ENCODE assay signal across 27 cellular contexts in genomic region chr10:103701380-103702222, GRCh38.
"Had no signal": no experiment of that assay in that cellular context is flagged by ENCODE, and none has a peak within 500 bp of the region (broad histone marks: within the 10 kb centered on the region; RNA-seq: fewer than 3 reads in every experiment).

No MANE protein-coding gene starts in this region.

- H3K4me3 ChIP-seq: cardiac muscle cell, coronary artery had no signal

- DNase-seq: activated CD4-positive, alpha-beta T cell treated with anti-CD3 and anti-CD28 coated beads for 48 hours; activated CD4-positive, alpha-beta T cell treated with anti-CD3 and anti-CD28 coated beads, Interleukin-2, amount 50 U/mL, for 4 hours; activated CD4-positive, CD25-positive, alpha-beta regulatory T cell treated with anti-CD3 and anti-CD28 coated beads, Interleukin-2, amount 50 U/mL, for 72 hours; activated CD8-positive, alpha-beta memory T cell treated with anti-CD3 and anti-CD28 coated beads, Interleukin-2, amount 50 U/mL, for 48 hours; activated CD8-positive, alpha-beta T cell treated with anti-CD3 and anti-CD28 coated beads, Interleukin-2, amount 10 ng/mL, durations not matched to agents 7 days and 5 days; activated effector memory CD4-positive, alpha-beta T cell treated with Interleukin-2 at 50 U/mL for 16 hours; activated naive CD4-positive, alpha-beta T cell; activated T-cell treated with anti-CD3 and anti-CD28 coated beads, Interleukin-2, amount 50 U/mL, for 24 hours; amygdala; NCI-H1105 treated with DMSO at 0.1 percent for 48 hours; NCI-H1436 treated with DMSO at 0.1 percent for 48 hours; NCI-H187; NCI-H2081; NCI-H2227 treated with DMSO at 0.1 percent for 48 hours; NCI-H446 treated with DMSO at 0.1 percent for 48 hours; NCI-H526; NCI-H774; SIG-M5; T-helper 17 cell; T-helper 9 cell had no signal

- H3K27ac Mint-ChIP-seq: activated CD8-positive, alpha-beta T cell treated with anti-CD3 and anti-CD28 coated beads, Interleukin-2, amount 10 ng/mL, durations not matched to agents 7 days and 5 days; activated naive CD4-positive, alpha-beta T cell treated with anti-CD3 and anti-CD28 coated beads, Interleukin-2, amount 50 U/mL, for 24 hours; activated T-cell treated with anti-CD3 and anti-CD28 coated beads, Interleukin-2, amount 50 U/mL, for 24 hours; activated T-helper 1 cell treated with anti-CD3 and anti-CD28 coated beads, Interleukin-12 subunit alpha, Interleukin-12 subunit beta, Interleukin-2, Interleukin-4 antibody, amounts not matched to agents 30 ng/mL and 10 ng/mL and 1 ng/mL, durations not matched to agents 14 hours and 24 hours and 36 hours; brain; T-helper 17 cell; WTC11 had no signal

- H3K9me3 Mint-ChIP-seq: activated naive CD4-positive, alpha-beta T cell treated with anti-CD3 and anti-CD28 coated beads, Interleukin-2, amount 50 U/mL, for 24 hours; activated T-cell treated with anti-CD3 and anti-CD28 coated beads, Interleukin-2, amount 50 U/mL, for 24 hours; activated T-helper 1 cell treated with anti-CD3 and anti-CD28 coated beads, Interleukin-12 subunit alpha, Interleukin-12 subunit beta, Interleukin-2, Interleukin-4 antibody, amounts not matched to agents 30 ng/mL and 10 ng/mL and 1 ng/mL, durations not matched to agents 14 hours and 24 hours and 36 hours; brain; WTC11 had no signal

- H3K36me3 Mint-ChIP-seq: activated naive CD4-positive, alpha-beta T cell treated with anti-CD3 and anti-CD28 coated beads, Interleukin-2, amount 50 U/mL, for 24 hours; brain; WTC11 had no signal

- H3K27me3 Mint-ChIP-seq: activated naive CD4-positive, alpha-beta T cell treated with anti-CD3 and anti-CD28 coated beads, Interleukin-2, amount 50 U/mL, for 24 hours; activated T-cell treated with anti-CD3 and anti-CD28 coated beads, Interleukin-2, amount 50 U/mL, for 24 hours; brain; T-helper 17 cell had no signal

- H3K27me3 ChIP-seq: cardiac muscle cell had no signal

- H3K27ac ChIP-seq: cardiac muscle cell, coronary artery had no signal

- ATAC-seq: activated CD8-positive, alpha-beta T cell treated with anti-CD3 and anti-CD28 coated beads, Interleukin-2, amount 10 ng/mL, durations not matched to agents 7 days and 5 days; T-helper 17 cell; WTC11 had no signal

- H3K36me3 ChIP-seq: cardiac muscle cell had no signal

- H3K4me3 Mint-ChIP-seq: activated CD8-positive, alpha-beta T cell treated with anti-CD3 and anti-CD28 coated beads, Interleukin-2, amount 10 ng/mL, durations not matched to agents 7 days and 5 days; activated naive CD4-positive, alpha-beta T cell treated with anti-CD3 and anti-CD28 coated beads, Interleukin-2, amount 50 U/mL, for 24 hours; activated T-cell treated with anti-CD3 and anti-CD28 coated beads, Interleukin-2, amount 50 U/mL, for 24 hours; activated T-helper 1 cell treated with anti-CD3 and anti-CD28 coated beads, Interleukin-12 subunit alpha, Interleukin-12 subunit beta, Interleukin-2, Interleukin-4 antibody, amounts not matched to agents 30 ng/mL and 10 ng/mL and 1 ng/mL, durations not matched to agents 14 hours and 24 hours and 36 hours; brain; T-helper 17 cell; WTC11 had no signal

- FAIRE-seq: astrocyte had no signal
